In the genomic region with DNA sequence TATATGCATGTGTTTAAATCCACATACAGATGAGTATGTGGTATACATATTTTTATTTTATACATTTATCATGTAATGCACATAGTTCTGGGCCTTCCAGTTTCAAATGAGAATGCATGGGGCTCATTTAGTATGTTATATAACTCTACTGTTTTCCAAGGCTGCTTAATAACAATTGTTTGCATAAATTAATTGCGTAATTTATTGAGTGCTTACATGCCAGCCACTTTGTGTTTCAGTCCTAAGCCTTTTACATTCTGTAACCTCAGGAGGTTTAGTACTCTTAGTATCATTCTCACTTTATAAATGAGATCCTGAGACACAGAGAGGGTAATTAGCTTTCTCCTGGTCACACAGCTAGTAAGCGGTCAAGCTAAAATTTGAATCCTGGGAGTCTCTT, we compare ENCODE assay signal across 2 cellular contexts.
TF ChIP-seq lines count a peak whose summit lies in the region.

No MANE protein-coding gene starts in this region.

TF ChIP-seq in GM23338, 12 proteins besides CTCF, POLR2A, EP300 and RAD21 (continues in another document):
- TF ChIP-seq ZNF114 (CRISPR knock-in tag; IDR thresholded peaks at IDR 0.05) (no peak), EZH2phosphoT487 (IDR thresholded peaks at IDR 0.05; ENCODE audit: unreplicated experiment) (no peak), EZH2 (IDR thresholded peaks at IDR 0.05; ENCODE audit: low read depth, unreplicated experiment) (no peak), NANOG (IDR thresholded peaks at IDR 0.05; ENCODE audit: borderline replicate concordance) (no peak), CREB1 (CRISPR knock-in tag; IDR thresholded peaks at IDR 0.05; ENCODE audit: low read depth) (no peak), ZNF462 (CRISPR knock-in tag; IDR thresholded peaks at IDR 0.05) (no peak), STAT1 (IDR thresholded peaks at IDR 0.05; ENCODE audit: unreplicated experiment) (no peak), ZNF331 (CRISPR knock-in tag; IDR thresholded peaks at IDR 0.05; ENCODE audit: low read depth) (no peak), ETS1 (IDR thresholded peaks at IDR 0.05) (no peak)
- TF ChIP-seq, protein P1, sequence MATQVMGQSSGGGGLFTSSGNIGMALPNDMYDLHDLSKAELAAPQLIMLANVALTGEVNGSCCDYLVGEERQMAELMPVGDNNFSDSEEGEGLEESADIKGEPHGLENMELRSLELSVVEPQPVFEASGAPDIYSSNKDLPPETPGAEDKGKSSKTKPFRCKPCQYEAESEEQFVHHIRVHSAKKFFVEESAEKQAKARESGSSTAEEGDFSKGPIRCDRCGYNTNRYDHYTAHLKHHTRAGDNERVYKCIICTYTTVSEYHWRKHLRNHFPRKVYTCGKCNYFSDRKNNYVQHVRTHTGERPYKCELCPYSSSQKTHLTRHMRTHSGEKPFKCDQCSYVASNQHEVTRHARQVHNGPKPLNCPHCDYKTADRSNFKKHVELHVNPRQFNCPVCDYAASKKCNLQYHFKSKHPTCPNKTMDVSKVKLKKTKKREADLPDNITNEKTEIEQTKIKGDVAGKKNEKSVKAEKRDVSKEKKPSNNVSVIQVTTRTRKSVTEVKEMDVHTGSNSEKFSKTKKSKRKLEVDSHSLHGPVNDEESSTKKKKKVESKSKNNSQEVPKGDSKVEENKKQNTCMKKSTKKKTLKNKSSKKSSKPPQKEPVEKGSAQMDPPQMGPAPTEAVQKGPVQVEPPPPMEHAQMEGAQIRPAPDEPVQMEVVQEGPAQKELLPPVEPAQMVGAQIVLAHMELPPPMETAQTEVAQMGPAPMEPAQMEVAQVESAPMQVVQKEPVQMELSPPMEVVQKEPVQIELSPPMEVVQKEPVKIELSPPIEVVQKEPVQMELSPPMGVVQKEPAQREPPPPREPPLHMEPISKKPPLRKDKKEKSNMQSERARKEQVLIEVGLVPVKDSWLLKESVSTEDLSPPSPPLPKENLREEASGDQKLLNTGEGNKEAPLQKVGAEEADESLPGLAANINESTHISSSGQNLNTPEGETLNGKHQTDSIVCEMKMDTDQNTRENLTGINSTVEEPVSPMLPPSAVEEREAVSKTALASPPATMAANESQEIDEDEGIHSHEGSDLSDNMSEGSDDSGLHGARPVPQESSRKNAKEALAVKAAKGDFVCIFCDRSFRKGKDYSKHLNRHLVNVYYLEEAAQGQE (IDR thresholded peaks at IDR 0.05; ENCODE audit: unreplicated experiment): no peak

TF ChIP-seq in IMR-90, 13 proteins besides CTCF, POLR2A, EP300 and RAD21:
- TF ChIP-seq RCOR1 (IDR thresholded peaks at IDR 0.05; ENCODE audit: insufficient replicate concordance, low read length): no peak
- TF ChIP-seq CEBPB (IDR thresholded peaks at IDR 0.05; ENCODE audit: low read depth, low read length): 0 out of 2 replicates have a peak, but pooled peaks have one; percentile 24
